Comparison of ENCODE assay signal across 24 cellular contexts in genomic region chr1:37069406-37069805, GRCh38. TPM values are rescaled to one million over a fixed set of nuclear protein-coding genes. Genes with fewer than 3 reads are reported as not detected.
"Had no signal": no experiment of that assay in that cellular context is flagged by ENCODE, and none has a peak within 500 bp of the region (broad histone marks: within the 10 kb centered on the region; RNA-seq: fewer than 3 reads in every experiment).

No MANE protein-coding gene starts in this region.

- H3K9me3 Mint-ChIP-seq: activated CD8-positive, alpha-beta T cell treated with anti-CD3 and anti-CD28 coated beads for 36 hours; activated naive CD4-positive, alpha-beta T cell treated with anti-CD3 and anti-CD28 coated beads, Interleukin-2, amount 10 ng/mL, durations not matched to agents 7 days and 5 days; activated naive CD8-positive, alpha-beta T cell treated with anti-CD3 and anti-CD28 coated beads for 36 hours; activated T-cell treated with anti-CD3 and anti-CD28 coated beads, Interleukin-2, amount 50 U/mL, for 72 hours; activated T-helper 2 cell treated with anti-CD3 and anti-CD28 coated beads, Interferon-gamma antibody, Interleukin-2, Interleukin-4, amounts not matched to agents 10 μg/mL and 5 μg/mL and 100 μg/mL, durations not matched to agents 14 hours and 24 hours and 36 hours had no signal

- H3K27ac Mint-ChIP-seq: activated CD4-positive, alpha-beta T cell treated with anti-CD3 and anti-CD28 coated beads for 36 hours; activated CD8-positive, alpha-beta T cell treated with anti-CD3 and anti-CD28 coated beads for 36 hours; activated naive CD4-positive, alpha-beta T cell treated with anti-CD3 and anti-CD28 coated beads, Interleukin-2, amount 10 ng/mL, durations not matched to agents 7 days and 5 days; activated naive CD8-positive, alpha-beta T cell treated with anti-CD3 and anti-CD28 coated beads for 36 hours; activated T-cell treated with anti-CD3 and anti-CD28 coated beads, Interleukin-2, amount 50 U/mL, for 72 hours; activated T-helper 2 cell treated with anti-CD3 and anti-CD28 coated beads, Interferon-gamma antibody, Interleukin-2, Interleukin-4, amounts not matched to agents 10 μg/mL and 5 μg/mL and 100 μg/mL, durations not matched to agents 14 hours and 24 hours and 36 hours had no signal

- H3K9me3 ChIP-seq: SK-N-SH had no signal

- ATAC-seq: activated CD4-positive, alpha-beta T cell treated with anti-CD3 and anti-CD28 coated beads for 36 hours; activated CD8-positive, alpha-beta T cell treated with anti-CD3 and anti-CD28 coated beads for 36 hours; activated T-cell treated with anti-CD3 and anti-CD28 coated beads, Interleukin-2, amount 50 U/mL, for 72 hours; Panc1; Right ventricle myocardium inferior had no signal

- H3K4me2 ChIP-seq: SK-N-SH had no signal

- H3K9me2 ChIP-seq: SK-N-SH had no signal

- H3K36me3 Mint-ChIP-seq: activated naive CD4-positive, alpha-beta T cell treated with anti-CD3 and anti-CD28 coated beads, Interleukin-2, amount 10 ng/mL, durations not matched to agents 7 days and 5 days; activated naive CD8-positive, alpha-beta T cell treated with anti-CD3 and anti-CD28 coated beads for 36 hours had no signal

- H3K4me1 Mint-ChIP-seq: activated CD4-positive, alpha-beta T cell treated with anti-CD3 and anti-CD28 coated beads for 36 hours; activated naive CD4-positive, alpha-beta T cell treated with anti-CD3 and anti-CD28 coated beads, Interleukin-2, amount 10 ng/mL, durations not matched to agents 7 days and 5 days; activated naive CD8-positive, alpha-beta T cell treated with anti-CD3 and anti-CD28 coated beads for 36 hours had no signal

- H3K4me3 Mint-ChIP-seq: activated CD4-positive, alpha-beta T cell treated with anti-CD3 and anti-CD28 coated beads for 36 hours; activated CD8-positive, alpha-beta T cell treated with anti-CD3 and anti-CD28 coated beads for 36 hours; activated naive CD4-positive, alpha-beta T cell treated with anti-CD3 and anti-CD28 coated beads, Interleukin-2, amount 10 ng/mL, durations not matched to agents 7 days and 5 days; activated naive CD8-positive, alpha-beta T cell treated with anti-CD3 and anti-CD28 coated beads for 36 hours; activated T-cell treated with anti-CD3 and anti-CD28 coated beads, Interleukin-2, amount 50 U/mL, for 72 hours had no signal

- DNase-seq: activated CD4-positive, alpha-beta T cell treated with anti-CD3 and anti-CD28 coated beads for 36 hours; activated CD8-positive, alpha-beta memory T cell treated with anti-CD3 and anti-CD28 coated beads, Interleukin-2, amount 50 U/mL, for 4 hours; activated CD8-positive, alpha-beta T cell treated with anti-CD3 and anti-CD28 coated beads for 36 hours; activated gamma-delta T cell treated with Interleukin-2 at 50 U/mL for 16 hours; activated naive CD4-positive, alpha-beta T cell treated with anti-CD3 and anti-CD28 coated beads, Interleukin-2, amount 10 ng/mL, durations not matched to agents 7 days and 5 days; activated naive CD8-positive, alpha-beta T cell treated with anti-CD3 and anti-CD28 coated beads for 36 hours; activated T-cell treated with anti-CD3 and anti-CD28 coated beads, Interleukin-2, amount 50 U/mL, for 72 hours; cerebellar nuclear complex; KG1; NCI-H1048; NCI-H2081 treated with DMSO at 0.1 percent for 48 hours; NCI-H510A treated with DMSO at 0.1 percent for 48 hours; NCI-H748 treated with DMSO at 0.1 percent for 48 hours; OCI-M1; RPMI8226; SK-N-SH; T-helper 1 cell had no signal

- H3K27ac ChIP-seq: VCaP had no signal

RNA-seq across cellular contexts. Expression of gene GRIK3, which starts 35.1 kb away (rescaled TPM):
- total RNA-seq: activated CD4-positive, alpha-beta T cell treated with anti-CD3 and anti-CD28 coated beads for 36 hours; activated CD8-positive, alpha-beta T cell treated with anti-CD3 and anti-CD28 coated beads for 36 hours; activated naive CD8-positive, alpha-beta T cell treated with anti-CD3 and anti-CD28 coated beads for 36 hours; activated T-cell treated with anti-CD3 and anti-CD28 coated beads, Interleukin-2, amount 50 U/mL, for 72 hours; activated T-helper 2 cell treated with anti-CD3 and anti-CD28 coated beads, Interferon-gamma antibody, Interleukin-2, Interleukin-4, amounts not matched to agents 10 μg/mL and 5 μg/mL and 100 μg/mL, durations not matched to agents 14 hours and 24 hours and 36 hours; LHCN-M2; M059J; T-helper 2 cell treated with Interferon-gamma antibody and Interleukin-4, amounts not matched to agents 100 ng/mL and 5 ng/mL, for 36 hours had no signal
- polyA plus RNA-seq: SK-N-SH had no signal
